In the genomic region with DNA sequence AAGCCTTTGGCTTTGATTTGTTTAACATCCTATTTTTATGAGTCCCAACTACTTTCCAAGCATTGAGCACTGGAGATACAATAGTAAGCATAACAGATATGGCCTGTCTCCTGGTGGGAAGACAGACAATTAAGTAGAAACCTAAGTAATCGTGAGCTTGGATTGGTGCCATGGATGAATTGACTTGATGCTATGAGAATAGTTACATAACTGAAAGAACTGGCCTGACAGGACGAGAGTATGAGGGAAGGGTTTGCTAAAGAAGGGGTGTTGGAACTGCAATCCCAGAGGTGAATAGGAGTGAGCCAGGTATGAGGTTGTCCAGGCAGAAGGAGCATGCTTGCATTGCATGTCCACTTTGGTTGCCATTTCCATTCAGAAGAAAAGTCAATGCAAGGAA, we compare ENCODE assay signal across 20 cellular contexts. TPM values are rescaled to one million over a fixed set of nuclear protein-coding genes. Genes with fewer than 3 reads are reported as not detected.
"Had no signal": no experiment of that assay in that cellular context is flagged by ENCODE, and none has a peak within 500 bp of the region (broad histone marks: within the 10 kb centered on the region; RNA-seq: fewer than 3 reads in every experiment).

No MANE protein-coding gene starts in this region.

- H3K4me3 Mint-ChIP-seq: activated naive CD8-positive, alpha-beta T cell treated with anti-CD3 and anti-CD28 coated beads, Interleukin-2, amount 10 ng/mL, durations not matched to agents 7 days and 5 days; nephron; stimulated activated naive CD8-positive, alpha-beta T cell treated with anti-CD3 and anti-CD28 coated beads, Interleukin-15, amount 100 ng/mL, for 72 hours; T-helper 2 cell treated with Interferon-gamma antibody and Interleukin-4, amounts not matched to agents 5 μg/mL and 100 μg/mL, for 36 hours had no signal

- DNase-seq: activated naive CD4-positive, alpha-beta T cell treated with Interleukin-2 at 50 U/mL for 16 hours; activated naive CD8-positive, alpha-beta T cell treated with anti-CD3 and anti-CD28 coated beads, Interleukin-2, amount 10 ng/mL, durations not matched to agents 7 days and 5 days; activated T-cell treated with anti-CD3 and anti-CD28 coated beads, Interleukin-2, amount 50 U/mL, for 1 hour; amniotic stem cell; heart left ventricle; left colon; mesenchymal stem cell; pancreas; right cardiac atrium; stimulated activated naive CD8-positive, alpha-beta T cell treated with anti-CD3 and anti-CD28 coated beads, Interleukin-15, amount 100 ng/mL, for 72 hours; transverse colon; uterus had no signal

- H3K4me3 ChIP-seq: breast epithelium, coronary artery, gastroesophageal sphincter, heart left ventricle, pancreas, transverse colon, uterus had no signal

- H3K36me3 ChIP-seq: breast epithelium, uterus had no signal

- H3K9me3 Mint-ChIP-seq: activated naive CD8-positive, alpha-beta T cell treated with anti-CD3 and anti-CD28 coated beads, Interleukin-2, amount 10 ng/mL, durations not matched to agents 7 days and 5 days; activated T-helper 2 cell treated with anti-CD3 and anti-CD28 coated beads, Interferon-gamma antibody, Interleukin-2, Interleukin-4, amounts not matched to agents 10 μg/mL and 5 μg/mL and 100 μg/mL, durations not matched to agents 14 hours and 24 hours and 36 hours; nephron; stimulated activated naive CD8-positive, alpha-beta T cell treated with anti-CD3 and anti-CD28 coated beads, Interleukin-15, amount 100 ng/mL, for 72 hours; T-helper 2 cell treated with Interferon-gamma antibody and Interleukin-4, amounts not matched to agents 5 μg/mL and 100 μg/mL, for 36 hours had no signal

- H3K27ac Mint-ChIP-seq: activated naive CD8-positive, alpha-beta T cell treated with anti-CD3 and anti-CD28 coated beads, Interleukin-2, amount 10 ng/mL, durations not matched to agents 7 days and 5 days; activated T-helper 2 cell treated with anti-CD3 and anti-CD28 coated beads, Interferon-gamma antibody, Interleukin-2, Interleukin-4, amounts not matched to agents 10 μg/mL and 5 μg/mL and 100 μg/mL, durations not matched to agents 14 hours and 24 hours and 36 hours; T-helper 2 cell treated with Interferon-gamma antibody and Interleukin-4, amounts not matched to agents 5 μg/mL and 100 μg/mL, for 36 hours had no signal

- H3K4me1 Mint-ChIP-seq: stimulated activated naive CD8-positive, alpha-beta T cell treated with anti-CD3 and anti-CD28 coated beads, Interleukin-15, amount 100 ng/mL, for 72 hours had no signal

- H3K27ac ChIP-seq: breast epithelium, gastroesophageal sphincter, heart left ventricle, neutrophil, pancreas, transverse colon, uterus had no signal

- H3K27me3 ChIP-seq: breast epithelium, gastroesophageal sphincter, heart left ventricle, neutrophil, pancreas, transverse colon, uterus had no signal

- ATAC-seq: gastroesophageal sphincter; heart left ventricle; left colon; pancreas; right cardiac atrium; stimulated activated naive CD8-positive, alpha-beta T cell treated with anti-CD3 and anti-CD28 coated beads, Interleukin-15, amount 100 ng/mL, for 72 hours had no signal

- H3K4me1 ChIP-seq: breast epithelium, pancreas, transverse colon, uterus had no signal

- H3K27me3 Mint-ChIP-seq: activated naive CD8-positive, alpha-beta T cell treated with anti-CD3 and anti-CD28 coated beads, Interleukin-2, amount 10 ng/mL, durations not matched to agents 7 days and 5 days; stimulated activated naive CD8-positive, alpha-beta T cell treated with anti-CD3 and anti-CD28 coated beads, Interleukin-15, amount 100 ng/mL, for 72 hours had no signal

- H3K9me3 ChIP-seq: breast epithelium, gastroesophageal sphincter, heart left ventricle, neutrophil, pancreas, transverse colon, uterus had no signal

RNA-seq across cellular contexts. Expression of gene GPR21, which starts 52.4 kb away (rescaled TPM):
- total RNA-seq: myocyte had no signal
